Comparison of ENCODE assay signal across 13 cellular contexts in the genomic region with DNA sequence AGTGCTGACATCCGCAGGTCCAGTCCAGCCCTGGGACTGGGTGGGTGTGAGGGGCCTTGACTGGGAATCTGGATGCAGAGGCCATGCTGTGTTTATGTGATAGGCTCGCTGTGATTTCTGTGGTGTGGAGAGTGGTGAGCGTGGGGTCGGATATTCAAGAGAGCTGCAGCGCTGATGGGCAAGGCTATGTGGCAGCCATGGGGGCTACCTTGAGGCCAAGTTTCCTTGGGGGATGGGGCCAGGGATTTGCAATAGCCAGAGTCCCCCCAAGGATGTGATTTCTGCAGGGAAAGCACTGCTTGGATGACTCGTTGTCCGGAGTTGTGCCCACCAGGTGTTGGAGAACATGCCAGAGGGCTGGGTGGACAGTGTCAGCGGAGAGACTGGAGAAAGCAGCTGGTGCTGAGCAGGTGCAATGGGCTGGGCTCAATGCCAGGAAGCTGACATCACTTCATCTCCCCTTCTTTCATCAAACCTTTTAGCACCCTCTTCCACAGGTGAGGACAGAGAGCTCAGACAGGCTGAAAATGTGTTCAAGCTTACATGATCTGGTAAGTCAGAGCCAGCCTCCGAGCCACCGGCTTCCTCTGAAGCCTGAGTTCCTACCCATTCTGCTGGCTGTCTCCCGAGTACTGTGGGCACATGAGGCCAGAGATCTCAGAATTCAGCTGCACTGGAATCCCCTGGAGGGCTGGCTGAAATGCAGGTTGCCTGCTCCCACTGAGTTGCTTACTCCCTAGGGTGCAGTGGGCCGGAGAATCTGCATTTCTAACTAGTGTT.
A peak's percentile ranks its signal among the peaks of the same experiment; 100 is the strongest.
DNase-seq lines count a peak whose midpoint lies in the region; ATAC-seq and TF ChIP-seq lines count a peak whose summit lies in the region.
"Had no signal": no experiment of that assay in that cellular context is flagged by ENCODE, and none has a peak within 500 bp of the region (broad histone marks: within the 10 kb centered on the region; RNA-seq: fewer than 3 reads in every experiment).

No MANE protein-coding gene starts in this region.

- peak overlapping the region; percentile 80 for H3K27ac ChIP-seq in Panc1 (ENCODE audit: low read length)
- H3K27ac ChIP-seq: adrenal gland, HL-60 had no signal

- no peak for TF ChIP-seq CTCF in Panc1 (IDR thresholded peaks at IDR 0.05)
- TF ChIP-seq CTCF in nephron (IDR thresholded peaks at IDR 0.05; ENCODE audit: unreplicated experiment in 3 of 3) = no peak

- no TSS peak for BruUV-seq in Panc1 (replicated peaks; lab: Mats Ljungman, UMichigan)

- no peaks in the 10 kb centered on the region for H3K36me3 ChIP-seq in Panc1 (ENCODE audit: control insufficient read depth, insufficient read depth, low read length)
- H3K36me3 ChIP-seq: adrenal gland had no signal

- ATAC-seq in Panc1 = no peak
- ATAC-seq in stimulated activated naive CD8-positive, alpha-beta T cell treated with anti-CD3 and anti-CD28 coated beads, Interleukin-15, Interleukin-2, amounts not matched to agents 100 U/mL and 50 U/mL, for 24 hours = no peak
- ATAC-seq: CD8-positive, alpha-beta T cell had no signal

- H3K4me3 ChIP-seq in Panc1 (ENCODE audit: low read depth in 2 of 2, low read length in 2 of 2) = no peak overlapping the region
- H3K4me3 ChIP-seq: adrenal gland had no signal

- H3K9me3 ChIP-seq in Panc1 (ENCODE audit: control insufficient read depth, insufficient read depth, low read depth, low read length) = no peaks in the 10 kb centered on the region
- H3K9me3 ChIP-seq: adrenal gland had no signal

- no peaks in the 10 kb centered on the region for H3K36me3 Mint-ChIP-seq in nephron (ENCODE audit: low read depth)
- H3K36me3 Mint-ChIP-seq: CD8-positive, alpha-beta T cell had no signal

- DNase-seq in DMS53 treated with DMSO at 0.1 percent for 48 hours (lab: John Stamatoyannopoulos, UW; ENCODE audit: unreplicated experiment) (peak; percentile 85), NCI-H2029 (lab: John Stamatoyannopoulos, UW) (peak; percentile 82), Panc1 (ENCODE audit: low read depth, low spot score) (no peak), pons (ENCODE audit: low spot score) (no peak), amygdala (lab: John Stamatoyannopoulos, UW) (no peak)
- DNase-seq in activated CD4-positive, CD25-positive, alpha-beta regulatory T cell treated with anti-CD3 and anti-CD28 coated beads, Interleukin-2, amount 50 U/mL, for 72 hours = no peak
- DNase-seq in stimulated activated naive CD8-positive, alpha-beta T cell treated with anti-CD3 and anti-CD28 coated beads, Interleukin-15, Interleukin-2, amounts not matched to agents 100 U/mL and 50 U/mL, for 24 hours = no peak
- DNase-seq: CD8-positive, alpha-beta T cell; dermis blood vessel endothelial cell; retina had no signal

- in situ Hi-C loops in Panc1 (cut with HindIII; ENCODE audit: low pct_unique_long_range_greater_than_20kb, low sequenced_read_pairs) = no loop called here

- peaks cover 20% of the 10 kb centered on the region for H3K27me3 Mint-ChIP-seq in nephron (ENCODE audit: low read depth)

- H3K4me1 ChIP-seq in Panc1 (ENCODE audit: control insufficient read depth, insufficient read depth, low read length) = peaks cover 48% of the 10 kb centered on the region
- H3K4me1 ChIP-seq: adrenal gland had no signal

- no peak overlapping the region for H3K4me3 Mint-ChIP-seq in nephron
- H3K4me3 Mint-ChIP-seq: CD8-positive, alpha-beta T cell had no signal

- POLR2A ChIA-PET in Panc1 (lab: Charles Lee) = no interaction called here

- peak overlapping the region; percentile 7 to 85 (median 40) for H3K27ac Mint-ChIP-seq in nephron
- H3K27ac Mint-ChIP-seq: CD8-positive, alpha-beta T cell had no signal

- H3K9me3 Mint-ChIP-seq in nephron = no peaks in the 10 kb centered on the region
- H3K9me3 Mint-ChIP-seq: CD8-positive, alpha-beta T cell had no signal

- intact Hi-C loops in Panc1 (cut with micrococcal nuclease; ENCODE audit: unreplicated experiment) = no loop called here

- H3K27me3 ChIP-seq in Panc1 (ENCODE audit: control insufficient read depth, insufficient read depth, low read length) = no peaks in the 10 kb centered on the region
- H3K27me3 ChIP-seq: adrenal gland had no signal

- CTCF ChIA-PET in Panc1 (lab: Charles Lee) = interaction anchor here (0.6 kb wide), 2 partner anchors 177 to 1410 kb away, joined by 3 read pairs; no protein-coding TSS in a partner anchor

- H3K4me1 Mint-ChIP-seq in nephron = peaks cover 66% of the 10 kb centered on the region

Comparison
In these comparisons a context has a peak if more than half of its experiments do, and no peak if none do; other contexts are left out.
1. DNase-seq: peak in DMS53 treated with DMSO at 0.1 percent for 48 hours (single experiment) and NCI-H2029 (single experiment); none in Panc1 (single experiment), activated CD4-positive, CD25-positive, alpha-beta regulatory T cell treated with anti-CD3 and anti-CD28 coated beads, Interleukin-2, amount 50 U/mL, for 72 hours (single experiment), pons (single experiment), stimulated activated naive CD8-positive, alpha-beta T cell treated with anti-CD3 and anti-CD28 coated beads, Interleukin-15, Interleukin-2, amounts not matched to agents 100 U/mL and 50 U/mL, for 24 hours (single experiment) and amygdala (0 of 56).